ENCODE assay signal across 32 cellular contexts in genomic region chr20:7470912-7471311, GRCh38.
"Had no signal": no experiment of that assay in that cellular context is flagged by ENCODE, and none has a peak within 500 bp of the region (broad histone marks: within the 10 kb centered on the region; RNA-seq: fewer than 3 reads in every experiment).

No MANE protein-coding gene starts in this region.

- H3K4me2 ChIP-seq: hepatocyte, neural progenitor cell had no signal

- H3K9me3 Mint-ChIP-seq: activated CD4-positive, alpha-beta T cell treated with anti-CD3 and anti-CD28 coated beads, Interleukin-2, amount 10 ng/mL, durations not matched to agents 24 days and 14 days; activated naive CD8-positive, alpha-beta T cell treated with anti-CD3 and anti-CD28 coated beads, Interleukin-2, amount 10 ng/mL, durations not matched to agents 7 days and 5 days had no signal

- H3K9ac ChIP-seq: neural progenitor cell, parathyroid adenoma had no signal

- H3K4me3 Mint-ChIP-seq: activated CD4-positive, alpha-beta memory T cell treated with anti-CD3 and anti-CD28 coated beads for 36 hours; activated CD4-positive, alpha-beta T cell treated with anti-CD3 and anti-CD28 coated beads, Interleukin-2, amount 10 ng/mL, durations not matched to agents 24 days and 14 days; activated naive CD4-positive, alpha-beta T cell treated with anti-CD3 and anti-CD28 coated beads, Interleukin-2, amount 10 ng/mL, durations not matched to agents 7 days and 5 days; activated naive CD8-positive, alpha-beta T cell treated with anti-CD3 and anti-CD28 coated beads, Interleukin-2, amount 10 ng/mL, durations not matched to agents 7 days and 5 days; activated T-cell treated with anti-CD3 and anti-CD28 coated beads, Interleukin-2, amount 50 U/mL, for 24 hours; effector memory CD8-positive, alpha-beta T cell; immature natural killer cell; natural killer cell; neural progenitor cell had no signal

- H3K27ac Mint-ChIP-seq: activated CD4-positive, alpha-beta memory T cell treated with anti-CD3 and anti-CD28 coated beads for 36 hours; activated CD4-positive, alpha-beta T cell treated with anti-CD3 and anti-CD28 coated beads, Interleukin-2, amount 10 ng/mL, durations not matched to agents 24 days and 14 days; activated naive CD4-positive, alpha-beta T cell treated with anti-CD3 and anti-CD28 coated beads, Interleukin-2, amount 10 ng/mL, durations not matched to agents 7 days and 5 days; activated naive CD8-positive, alpha-beta T cell treated with anti-CD3 and anti-CD28 coated beads, Interleukin-2, amount 10 ng/mL, durations not matched to agents 7 days and 5 days; activated T-cell treated with anti-CD3 and anti-CD28 coated beads, Interleukin-2, amount 50 U/mL, for 24 hours; effector memory CD8-positive, alpha-beta T cell; immature natural killer cell; natural killer cell; neural progenitor cell had no signal

- H3K79me2 ChIP-seq: hepatocyte, parathyroid adenoma had no signal

- H3K36me3 ChIP-seq: brain microvascular endothelial cell, gastroesophageal sphincter, neural progenitor cell, right atrium auricular region, tibial nerve had no signal

- DNase-seq: activated CD4-positive, alpha-beta memory T cell treated with anti-CD3 and anti-CD28 coated beads for 36 hours; activated CD4-positive, alpha-beta T cell treated with anti-CD3 and anti-CD28 coated beads, Interleukin-2, amount 10 ng/mL, durations not matched to agents 24 days and 14 days; activated CD8-positive, alpha-beta memory T cell treated with anti-CD3 and anti-CD28 coated beads, Interleukin-2, amount 50 U/mL, for 4 hours; activated gamma-delta T cell; activated naive CD4-positive, alpha-beta T cell treated with anti-CD3 and anti-CD28 coated beads, Interleukin-2, amount 10 ng/mL, durations not matched to agents 7 days and 5 days; activated naive CD8-positive, alpha-beta T cell treated with anti-CD3 and anti-CD28 coated beads, Interleukin-2, amount 10 ng/mL, durations not matched to agents 7 days and 5 days; activated T-cell treated with anti-CD3 and anti-CD28 coated beads, Interleukin-2, amount 50 U/mL, for 24 hours; brain microvascular endothelial cell; caudate nucleus; cortex of kidney; effector memory CD8-positive, alpha-beta T cell; immature natural killer cell; kidney; left colon; midbrain; natural killer cell; occipital lobe; psoas muscle; stimulated activated CD4-positive, alpha-beta T cell treated with anti-CD3 and anti-CD28 coated beads, Interleukin-15, amount 100 ng/mL, for 24 hours; stimulated activated CD4-positive, alpha-beta T cell treated with anti-CD3 and anti-CD28 coated beads, Interleukin-2, amount 100 ng/mL, for 24 hours; stimulated activated naive CD4-positive, alpha-beta T cell treated with Interleukin-2 at 50 U/mL for 16 hours; T-helper 1 cell had no signal

- H3K27ac ChIP-seq: brain microvascular endothelial cell, gastroesophageal sphincter, hepatocyte, neural progenitor cell, parathyroid adenoma, psoas muscle, right atrium auricular region, tibial nerve, VCaP had no signal

- H3K36me3 Mint-ChIP-seq: activated CD4-positive, alpha-beta memory T cell treated with anti-CD3 and anti-CD28 coated beads for 36 hours; activated naive CD4-positive, alpha-beta T cell treated with anti-CD3 and anti-CD28 coated beads, Interleukin-2, amount 10 ng/mL, durations not matched to agents 7 days and 5 days; activated naive CD8-positive, alpha-beta T cell treated with anti-CD3 and anti-CD28 coated beads, Interleukin-2, amount 10 ng/mL, durations not matched to agents 7 days and 5 days; immature natural killer cell; neural progenitor cell had no signal

- H3K4me1 Mint-ChIP-seq: activated CD4-positive, alpha-beta T cell treated with anti-CD3 and anti-CD28 coated beads, Interleukin-2, amount 10 ng/mL, durations not matched to agents 24 days and 14 days; activated naive CD4-positive, alpha-beta T cell treated with anti-CD3 and anti-CD28 coated beads, Interleukin-2, amount 10 ng/mL, durations not matched to agents 7 days and 5 days; activated naive CD8-positive, alpha-beta T cell treated with anti-CD3 and anti-CD28 coated beads, Interleukin-2, amount 10 ng/mL, durations not matched to agents 7 days and 5 days; immature natural killer cell; natural killer cell; neural progenitor cell had no signal

- H3K27me3 Mint-ChIP-seq: activated CD4-positive, alpha-beta memory T cell treated with anti-CD3 and anti-CD28 coated beads for 36 hours; activated CD4-positive, alpha-beta T cell treated with anti-CD3 and anti-CD28 coated beads, Interleukin-2, amount 10 ng/mL, durations not matched to agents 24 days and 14 days; activated naive CD4-positive, alpha-beta T cell treated with anti-CD3 and anti-CD28 coated beads, Interleukin-2, amount 10 ng/mL, durations not matched to agents 7 days and 5 days; activated naive CD8-positive, alpha-beta T cell treated with anti-CD3 and anti-CD28 coated beads, Interleukin-2, amount 10 ng/mL, durations not matched to agents 7 days and 5 days; activated T-cell treated with anti-CD3 and anti-CD28 coated beads, Interleukin-2, amount 50 U/mL, for 24 hours; effector memory CD8-positive, alpha-beta T cell had no signal

- FAIRE-seq: astrocyte, endothelial cell of umbilical vein, kidney had no signal

- H3K27me3 ChIP-seq: brain microvascular endothelial cell, gastroesophageal sphincter, hepatocyte, neural progenitor cell, right atrium auricular region, tibial nerve had no signal

- H2AFZ ChIP-seq: hepatocyte, parathyroid adenoma had no signal

- H3K4me3 ChIP-seq: gastroesophageal sphincter, hepatocyte, neural progenitor cell, psoas muscle, right atrium auricular region, tibial nerve had no signal

- H3K9me3 ChIP-seq: psoas muscle, right atrium auricular region, tibial nerve had no signal

- ATAC-seq: activated CD4-positive, CD25-positive, alpha-beta regulatory T cell treated with anti-CD3 and anti-CD28 coated beads, Interleukin-2, amount 50 U/mL, for 24 hours; effector memory CD8-positive, alpha-beta T cell; gastroesophageal sphincter; left colon; natural killer cell; psoas muscle had no signal

- H3K4me1 ChIP-seq: gastroesophageal sphincter, neural progenitor cell, parathyroid adenoma, psoas muscle, right atrium auricular region, tibial nerve had no signal
